19 cellular contexts compared by ENCODE assay signal in genomic region chr2:182977463-182977862, GRCh38.
A peak's percentile ranks its signal among the peaks of the same experiment; 100 is the strongest.
DNase-seq lines count a peak whose midpoint lies in the region; ATAC-seq, FAIRE-seq and TF ChIP-seq lines count a peak whose summit lies in the region.
"Had no signal": no experiment of that assay in that cellular context is flagged by ENCODE, and none has a peak within 500 bp of the region (broad histone marks: within the 10 kb centered on the region; RNA-seq: fewer than 3 reads in every experiment).

No MANE protein-coding gene starts in this region.

- no peaks in the 10 kb centered on the region for H3K27me3 Mint-ChIP-seq in activated T-helper 17 cell treated with anti-CD3 and anti-CD28 coated beads, Interleukin-2, amount 50 U/mL, for 72 hours

- no peak overlapping the region for H3K4me3 Mint-ChIP-seq in activated T-helper 17 cell treated with anti-CD3 and anti-CD28 coated beads, Interleukin-2, amount 50 U/mL, for 72 hours
- H3K4me3 Mint-ChIP-seq: H9 had no signal

- H3K4me1 Mint-ChIP-seq in activated T-helper 17 cell treated with anti-CD3 and anti-CD28 coated beads, Interleukin-2, amount 50 U/mL, for 72 hours, result no peaks in the 10 kb centered on the region
- H3K4me1 Mint-ChIP-seq: H9 had no signal

- ATAC-seq in GM19438 (IDR thresholded peaks at IDR 0.05; ENCODE audit: low read depth, unreplicated experiment) (peak; percentile 66), HG02943 (IDR thresholded peaks at IDR 0.05; ENCODE audit: low read depth, unreplicated experiment) (peak; percentile 81), HG03571 (IDR thresholded peaks at IDR 0.05; ENCODE audit: unreplicated experiment) (peak; percentile 52)
- ATAC-seq in activated T-helper 17 cell treated with anti-CD3 and anti-CD28 coated beads, Interleukin-2, amount 50 U/mL, for 72 hours (replicated peaks), result no peak
- ATAC-seq in activated CD4-positive, CD25-positive, alpha-beta regulatory T cell treated with anti-CD3 and anti-CD28 coated beads, Interleukin-2, amount 50 U/mL, for 24 hours, result no peak

- H3K9me3 Mint-ChIP-seq in activated T-helper 17 cell treated with anti-CD3 and anti-CD28 coated beads, Interleukin-2, amount 50 U/mL, for 72 hours, result no peaks in the 10 kb centered on the region
- H3K9me3 Mint-ChIP-seq: H9 had no signal

- peaks cover 33% of the 10 kb centered on the region for H3K36me3 Mint-ChIP-seq in activated T-helper 17 cell treated with anti-CD3 and anti-CD28 coated beads, Interleukin-2, amount 50 U/mL, for 72 hours (ENCODE audit: low read depth)

- DNase-seq in GM12892 (ENCODE audit: insufficient read length), result no peak
- DNase-seq in activated naive CD4-positive, alpha-beta T cell treated with Interleukin-2 at 50 U/mL for 16 hours, result no peak
- DNase-seq in activated CD4-positive, alpha-beta T cell treated with anti-CD3 and anti-CD28 coated beads, Interleukin-2, amount 50 U/mL, for 48 hours, result no peak
- DNase-seq: activated CD4-positive, CD25-positive, alpha-beta regulatory T cell; central memory CD4-positive, alpha-beta T cell; GDM1; glutamatergic neuron; H9; NCI-H526; ovary; Peyer's patch; substantia nigra; SW 1271 had no signal

- H3K27ac Mint-ChIP-seq in activated T-helper 17 cell treated with anti-CD3 and anti-CD28 coated beads, Interleukin-2, amount 50 U/mL, for 72 hours, result no peak overlapping the region
- H3K27ac Mint-ChIP-seq: H9 had no signal

- TF ChIP-seq POLR2A in GM12892 (IDR thresholded peaks at IDR 0.05; ENCODE audit: low read depth, low read length), result no peak

- peak; percentile 53 for FAIRE-seq in GM12892 (lab: Jason Lieb, UNC)
- FAIRE-seq: keratinocyte had no signal

Comparison
In these comparisons a context has a peak if more than half of its experiments do, and no peak if none do; other contexts are left out.
1. ATAC-seq: peak in GM19438 (single experiment), HG02943 (single experiment) and HG03571 (single experiment); none in activated T-helper 17 cell treated with anti-CD3 and anti-CD28 coated beads, Interleukin-2, amount 50 U/mL, for 72 hours (single experiment) and activated CD4-positive, CD25-positive, alpha-beta regulatory T cell treated with anti-CD3 and anti-CD28 coated beads, Interleukin-2, amount 50 U/mL, for 24 hours (0 of 2).